In genomic region chr2:97662895-97663625, GRCh38 we compare ENCODE assay signal across 1 cellular context.
TF ChIP-seq lines count a peak whose summit lies in the region.

No MANE protein-coding gene starts in this region.

TF ChIP-seq in GM12878, 131 proteins besides CTCF, POLR2A, EP300 and RAD21 (continues in another document):
- peak; percentile 65; the same call in 1 of the 2 replicates for TF ChIP-seq GABPA (IDR thresholded peaks at IDR 0.05; ENCODE audit: low read depth)
- no peak for TF ChIP-seq ZNF622 (IDR thresholded peaks at IDR 0.05)
- peak; percentile 89 for TF ChIP-seq JUNB (IDR thresholded peaks at IDR 0.05)
- TF ChIP-seq, protein P1, sequence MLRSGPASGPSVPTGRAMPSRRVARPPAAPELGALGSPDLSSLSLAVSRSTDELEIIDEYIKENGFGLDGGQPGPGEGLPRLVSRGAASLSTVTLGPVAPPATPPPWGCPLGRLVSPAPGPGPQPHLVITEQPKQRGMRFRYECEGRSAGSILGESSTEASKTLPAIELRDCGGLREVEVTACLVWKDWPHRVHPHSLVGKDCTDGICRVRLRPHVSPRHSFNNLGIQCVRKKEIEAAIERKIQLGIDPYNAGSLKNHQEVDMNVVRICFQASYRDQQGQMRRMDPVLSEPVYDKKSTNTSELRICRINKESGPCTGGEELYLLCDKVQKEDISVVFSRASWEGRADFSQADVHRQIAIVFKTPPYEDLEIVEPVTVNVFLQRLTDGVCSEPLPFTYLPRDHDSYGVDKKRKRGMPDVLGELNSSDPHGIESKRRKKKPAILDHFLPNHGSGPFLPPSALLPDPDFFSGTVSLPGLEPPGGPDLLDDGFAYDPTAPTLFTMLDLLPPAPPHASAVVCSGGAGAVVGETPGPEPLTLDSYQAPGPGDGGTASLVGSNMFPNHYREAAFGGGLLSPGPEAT (IDR thresholded peaks at IDR 0.05; ENCODE audit: low read depth) = peak; percentile 58
- TF ChIP-seq TAF1 (IDR thresholded peaks at IDR 0.05; ENCODE audit: borderline replicate concordance, low read depth, low read length) = 0 out of 2 replicates have a peak, but pooled peaks have one; percentile 23
- peak in 1 of 2 experiments; percentile 43; a peak in 1 of 4 replicates for TF ChIP-seq ETV6 (conservative IDR thresholded peaks at IDR 0.05 in 1 of 2, IDR thresholded peaks at IDR 0.05 in 1 of 2; ENCODE audit: borderline replicate concordance in 1 of 2, low read depth in 1 of 2)
- TF ChIP-seq ZBED1 (IDR thresholded peaks at IDR 0.05; ENCODE audit: borderline replicate concordance) = 0 out of 2 replicates have a peak, but pooled peaks have one; percentile 41
- 0 out of 2 replicates have a peak, but pooled peaks have one; percentile 25 for TF ChIP-seq HDGF (IDR thresholded peaks at IDR 0.05)
- peak; percentile 78; the same call in 1 of the 2 replicates for TF ChIP-seq PML (IDR thresholded peaks at IDR 0.05; ENCODE audit: low read length)
- no peak for TF ChIP-seq SMAD1 (IDR thresholded peaks at IDR 0.05; ENCODE audit: low read depth, partially characterized antibody)
- peak; percentile 62 for TF ChIP-seq POLR2AphosphoS5 (IDR thresholded peaks at IDR 0.05; ENCODE audit: low read length)
- peak; percentile 14; the same call in 1 of the 2 replicates for TF ChIP-seq DPF2 (IDR thresholded peaks at IDR 0.05)
- TF ChIP-seq KLF5 (IDR thresholded peaks at IDR 0.05; ENCODE audit: partially characterized antibody) = peak; percentile 39
- 0 out of 2 replicates have a peak, but pooled peaks have one; percentile 17 for TF ChIP-seq MTA2 (IDR thresholded peaks at IDR 0.05; ENCODE audit: low read depth)
- TF ChIP-seq HDAC6 (IDR thresholded peaks at IDR 0.05; ENCODE audit: unreplicated experiment) = no peak
- TF ChIP-seq, protein P2, sequence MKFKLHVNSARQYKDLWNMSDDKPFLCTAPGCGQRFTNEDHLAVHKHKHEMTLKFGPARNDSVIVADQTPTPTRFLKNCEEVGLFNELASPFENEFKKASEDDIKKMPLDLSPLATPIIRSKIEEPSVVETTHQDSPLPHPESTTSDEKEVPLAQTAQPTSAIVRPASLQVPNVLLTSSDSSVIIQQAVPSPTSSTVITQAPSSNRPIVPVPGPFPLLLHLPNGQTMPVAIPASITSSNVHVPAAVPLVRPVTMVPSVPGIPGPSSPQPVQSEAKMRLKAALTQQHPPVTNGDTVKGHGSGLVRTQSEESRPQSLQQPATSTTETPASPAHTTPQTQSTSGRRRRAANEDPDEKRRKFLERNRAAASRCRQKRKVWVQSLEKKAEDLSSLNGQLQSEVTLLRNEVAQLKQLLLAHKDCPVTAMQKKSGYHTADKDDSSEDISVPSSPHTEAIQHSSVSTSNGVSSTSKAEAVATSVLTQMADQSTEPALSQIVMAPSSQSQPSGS (IDR thresholded peaks at IDR 0.05; ENCODE audit: low read length) = peak; percentile 65; the same call in 1 of the 2 replicates
- no peak for TF ChIP-seq STAT1 (conservative IDR thresholded peaks at IDR 0.05)
- peak; percentile 63; the same call in 1 of the 2 replicates for TF ChIP-seq MLLT1 (IDR thresholded peaks at IDR 0.05)
- TF ChIP-seq RBBP5 (conservative IDR thresholded peaks at IDR 0.05) = no peak
- peak; percentile 39 for TF ChIP-seq MYC (IDR thresholded peaks at IDR 0.05; ENCODE audit: insufficient read depth, insufficient read length, insufficient replicate concordance, low read length, severe bottlenecking)
- TF ChIP-seq SUPT20H (IDR thresholded peaks at IDR 0.05; ENCODE audit: borderline replicate concordance, control insufficient read depth, low read depth, low read length) = no peak
- TF ChIP-seq MAX (IDR thresholded peaks at IDR 0.05; ENCODE audit: low read depth, low read length) = peak; percentile 17; the same call in 1 of the 2 replicates
- peak; percentile 56; the same call in 1 of the 2 replicates for TF ChIP-seq NBN (IDR thresholded peaks at IDR 0.05)
- TF ChIP-seq BACH1 (IDR thresholded peaks at IDR 0.05; ENCODE audit: borderline replicate concordance) = no peak
- TF ChIP-seq BCL11A (IDR thresholded peaks at IDR 0.05; ENCODE audit: low read depth, low read length) = peak; percentile 83
- TF ChIP-seq RUNX3 (IDR thresholded peaks at IDR 0.05; ENCODE audit: low read length) = peak; percentile 64
- no peak for TF ChIP-seq ZNF592 (IDR thresholded peaks at IDR 0.05)
- peak; percentile 55; the same call in 1 of the 2 replicates for TF ChIP-seq IKZF1 (conservative IDR thresholded peaks at IDR 0.05)
- no peak for TF ChIP-seq RELA (IDR thresholded peaks at IDR 0.05; ENCODE audit: borderline replicate concordance, partially characterized antibody)
- no peak for TF ChIP-seq CBX3 (IDR thresholded peaks at IDR 0.05; ENCODE audit: borderline replicate concordance, low read depth)
- peak; percentile 94 for TF ChIP-seq PBX3 (IDR thresholded peaks at IDR 0.05; ENCODE audit: insufficient replicate concordance, low read depth, low read length)
- peak; percentile 71 to 81 for TF ChIP-seq IKZF2 (IDR thresholded peaks at IDR 0.05)
- peak; percentile 11 for TF ChIP-seq MEF2B (IDR thresholded peaks at IDR 0.05; ENCODE audit: partially characterized antibody, poor library complexity, severe bottlenecking)
- TF ChIP-seq SIN3A (IDR thresholded peaks at IDR 0.05; ENCODE audit: low read depth, low read length) = peak; percentile 33; the same call in 1 of the 2 replicates
- TF ChIP-seq, protein P3, sequence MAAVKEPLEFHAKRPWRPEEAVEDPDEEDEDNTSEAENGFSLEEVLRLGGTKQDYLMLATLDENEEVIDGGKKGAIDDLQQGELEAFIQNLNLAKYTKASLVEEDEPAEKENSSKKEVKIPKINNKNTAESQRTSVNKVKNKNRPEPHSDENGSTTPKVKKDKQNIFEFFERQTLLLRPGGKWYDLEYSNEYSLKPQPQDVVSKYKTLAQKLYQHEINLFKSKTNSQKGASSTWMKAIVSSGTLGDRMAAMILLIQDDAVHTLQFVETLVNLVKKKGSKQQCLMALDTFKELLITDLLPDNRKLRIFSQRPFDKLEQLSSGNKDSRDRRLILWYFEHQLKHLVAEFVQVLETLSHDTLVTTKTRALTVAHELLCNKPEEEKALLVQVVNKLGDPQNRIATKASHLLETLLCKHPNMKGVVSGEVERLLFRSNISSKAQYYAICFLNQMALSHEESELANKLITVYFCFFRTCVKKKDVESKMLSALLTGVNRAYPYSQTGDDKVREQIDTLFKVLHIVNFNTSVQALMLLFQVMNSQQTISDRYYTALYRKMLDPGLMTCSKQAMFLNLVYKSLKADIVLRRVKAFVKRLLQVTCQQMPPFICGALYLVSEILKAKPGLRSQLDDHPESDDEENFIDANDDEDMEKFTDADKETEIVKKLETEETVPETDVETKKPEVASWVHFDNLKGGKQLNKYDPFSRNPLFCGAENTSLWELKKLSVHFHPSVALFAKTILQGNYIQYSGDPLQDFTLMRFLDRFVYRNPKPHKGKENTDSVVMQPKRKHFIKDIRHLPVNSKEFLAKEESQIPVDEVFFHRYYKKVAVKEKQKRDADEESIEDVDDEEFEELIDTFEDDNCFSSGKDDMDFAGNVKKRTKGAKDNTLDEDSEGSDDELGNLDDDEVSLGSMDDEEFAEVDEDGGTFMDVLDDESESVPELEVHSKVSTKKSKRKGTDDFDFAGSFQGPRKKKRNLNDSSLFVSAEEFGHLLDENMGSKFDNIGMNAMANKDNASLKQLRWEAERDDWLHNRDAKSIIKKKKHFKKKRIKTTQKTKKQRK (IDR thresholded peaks at IDR 0.05; ENCODE audit: low read depth, low read length) = no peak
- TF ChIP-seq KAT2A (conservative IDR thresholded peaks at IDR 0.05; ENCODE audit: control insufficient read depth, low read depth, low read length) = no peak
- peak; percentile 30; the same call in 1 of the 2 replicates for TF ChIP-seq POLR2AphosphoS2 (IDR thresholded peaks at IDR 0.05; ENCODE audit: low read depth, low read length)
- peak; percentile 97 for TF ChIP-seq PKNOX1 (IDR thresholded peaks at IDR 0.05)
- TF ChIP-seq, protein P4, sequence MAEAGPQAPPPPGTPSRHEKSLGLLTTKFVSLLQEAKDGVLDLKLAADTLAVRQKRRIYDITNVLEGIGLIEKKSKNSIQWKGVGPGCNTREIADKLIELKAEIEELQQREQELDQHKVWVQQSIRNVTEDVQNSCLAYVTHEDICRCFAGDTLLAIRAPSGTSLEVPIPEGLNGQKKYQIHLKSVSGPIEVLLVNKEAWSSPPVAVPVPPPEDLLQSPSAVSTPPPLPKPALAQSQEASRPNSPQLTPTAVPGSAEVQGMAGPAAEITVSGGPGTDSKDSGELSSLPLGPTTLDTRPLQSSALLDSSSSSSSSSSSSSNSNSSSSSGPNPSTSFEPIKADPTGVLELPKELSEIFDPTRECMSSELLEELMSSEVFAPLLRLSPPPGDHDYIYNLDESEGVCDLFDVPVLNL (IDR thresholded peaks at IDR 0.05; ENCODE audit: low read depth, low read length) = no peak
- TF ChIP-seq TCF7 (IDR thresholded peaks at IDR 0.05; ENCODE audit: borderline replicate concordance) = no peak
- TF ChIP-seq EED (IDR thresholded peaks at IDR 0.05; ENCODE audit: low read depth) = peak; percentile 88
- peak; percentile 29; the same call in 1 of the 2 replicates for TF ChIP-seq CREB1 (IDR thresholded peaks at IDR 0.05; ENCODE audit: low read depth)
- peak; percentile 65; the same call in 1 of the 2 replicates for TF ChIP-seq NFIC (IDR thresholded peaks at IDR 0.05; ENCODE audit: low read depth, low read length)
- no peak for TF ChIP-seq ZNF207 (IDR thresholded peaks at IDR 0.05; ENCODE audit: borderline replicate concordance)
- TF ChIP-seq BRCA1 (IDR thresholded peaks at IDR 0.05; ENCODE audit: low read depth, low read length) = no peak
- TF ChIP-seq, protein P5, sequence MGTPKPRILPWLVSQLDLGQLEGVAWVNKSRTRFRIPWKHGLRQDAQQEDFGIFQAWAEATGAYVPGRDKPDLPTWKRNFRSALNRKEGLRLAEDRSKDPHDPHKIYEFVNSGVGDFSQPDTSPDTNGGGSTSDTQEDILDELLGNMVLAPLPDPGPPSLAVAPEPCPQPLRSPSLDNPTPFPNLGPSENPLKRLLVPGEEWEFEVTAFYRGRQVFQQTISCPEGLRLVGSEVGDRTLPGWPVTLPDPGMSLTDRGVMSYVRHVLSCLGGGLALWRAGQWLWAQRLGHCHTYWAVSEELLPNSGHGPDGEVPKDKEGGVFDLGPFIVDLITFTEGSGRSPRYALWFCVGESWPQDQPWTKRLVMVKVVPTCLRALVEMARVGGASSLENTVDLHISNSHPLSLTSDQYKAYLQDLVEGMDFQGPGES (IDR thresholded peaks at IDR 0.05) = no peak
- peak; percentile 17 to 26; a peak in 1 of 4 replicates for TF ChIP-seq BHLHE40 (IDR thresholded peaks at IDR 0.05; ENCODE audit: borderline replicate concordance in 1 of 2, low read depth in 2 of 2, low read length in 1 of 2)
- peak; percentile 39 for TF ChIP-seq NR2F1 (conservative IDR thresholded peaks at IDR 0.05)
